In genomic region chr1:217181205-217181746, GRCh38 we compare ENCODE assay signal across 32 cellular contexts.
"Had no signal": no experiment of that assay in that cellular context is flagged by ENCODE, and none has a peak within 500 bp of the region (broad histone marks: within the 10 kb centered on the region; RNA-seq: fewer than 3 reads in every experiment).

No MANE protein-coding gene starts in this region.

- H3K4me3 ChIP-seq: adrenal gland, body of pancreas, breast epithelium had no signal

- DNase-seq: activated B cell treated with CpG ODN at 0.5 μM for 24 hours; activated CD4-positive, alpha-beta memory T cell treated with anti-CD3 and anti-CD28 coated beads for 36 hours; activated CD4-positive, alpha-beta T cell treated with anti-CD3 and anti-CD28 coated beads for 4 hours; activated CD4-positive, alpha-beta T cell treated with anti-CD3 and anti-CD28 coated beads, Interleukin-2, amount 10 ng/mL, durations not matched to agents 24 days and 14 days; activated CD4-positive, alpha-beta T cell treated with anti-CD3 and anti-CD28 coated beads, Interleukin-2, amount 50 U/mL, for 1 hour; activated CD4-positive, alpha-beta T cell treated with anti-CD3 and anti-CD28 coated beads, Interleukin-2, amount 50 U/mL, for 4 hours; activated CD4-positive, CD25-positive, alpha-beta regulatory T cell treated with anti-CD3 and anti-CD28 coated beads, Interleukin-2, amount 50 U/mL, for 72 hours; activated CD8-positive, alpha-beta memory T cell treated with anti-CD3 and anti-CD28 coated beads, Interleukin-2, amount 50 U/mL, for 4 hours; activated CD8-positive, alpha-beta T cell treated with anti-CD3 and anti-CD28 coated beads for 36 hours; activated effector memory CD4-positive, alpha-beta T cell treated with anti-CD3 and anti-CD28 coated beads, Interleukin-2, amount 50 U/mL, for 16 hours; activated gamma-delta T cell treated with Interleukin-2 at 50 U/mL for 16 hours; activated naive CD4-positive, alpha-beta T cell; activated naive CD4-positive, alpha-beta T cell treated with anti-CD3 and anti-CD28 coated beads for 36 hours; activated naive CD4-positive, alpha-beta T cell treated with anti-CD3 and anti-CD28 coated beads, Interleukin-2, amount 50 U/mL, for 16 hours; activated naive CD8-positive, alpha-beta T cell treated with anti-CD3 and anti-CD28 coated beads for 36 hours; activated T-cell treated with anti-CD3 and anti-CD28 coated beads for 4 hours; activated T-cell treated with anti-CD3 and anti-CD28 coated beads, Interleukin-2, amount 50 U/mL, for 1 hour; activated T-cell treated with anti-CD3 and anti-CD28 coated beads, Interleukin-2, amount 50 U/mL, for 4 hours; activated T-cell treated with anti-CD3 and anti-CD28 coated beads, Interleukin-2, amount 50 U/mL, for 72 hours; adrenal gland; amniotic stem cell; aorta; body of pancreas; brain microvascular endothelial cell; central memory CD4-positive, alpha-beta T cell; T-helper 1 cell; T-helper 2 cell; T-helper 9 cell had no signal

- H3K27ac ChIP-seq: adrenal gland, body of pancreas, brain microvascular endothelial cell, breast epithelium, VCaP had no signal

- H3K9me3 ChIP-seq: body of pancreas, breast epithelium had no signal

- H3K4me1 ChIP-seq: adrenal gland, body of pancreas, breast epithelium had no signal

- H3K27me3 ChIP-seq: adrenal gland, body of pancreas, brain microvascular endothelial cell, breast epithelium had no signal

- H3K36me3 ChIP-seq: adrenal gland, brain microvascular endothelial cell, breast epithelium had no signal

- FAIRE-seq: astrocyte, TTC549 had no signal
